Comparison of ENCODE assay signal across 15 cellular contexts in genomic region chr18:57727952-57728807, GRCh38.
DNase-seq lines count a peak whose midpoint lies in the region; ATAC-seq and TF ChIP-seq lines count a peak whose summit lies in the region.
"Had no signal": no experiment of that assay in that cellular context is flagged by ENCODE, and none has a peak within 500 bp of the region (broad histone marks: within the 10 kb centered on the region; RNA-seq: fewer than 3 reads in every experiment).

No MANE protein-coding gene starts in this region.

- DNase-seq in A673 (ENCODE audit: low spot score): peak; percentile 79
- peak; percentile 78 for DNase-seq in M059J (ENCODE audit: low read depth)
- peak; percentile 62 for DNase-seq in epithelial cell of esophagus (ENCODE audit: low read depth)
- no peak for DNase-seq in caudate nucleus (lab: John Stamatoyannopoulos, UW)
- no peak for DNase-seq in G401 (ENCODE audit: low spot score)
- no peak for DNase-seq in amygdala (lab: John Stamatoyannopoulos, UW)
- DNase-seq: activated T-cell treated with anti-CD3 and anti-CD28 coated beads, Interleukin-2, amount 50 U/mL, for 4 hours; CD8-positive, alpha-beta T cell; NCI-H2227 treated with DMSO at 0.1 percent for 48 hours; stimulated activated CD4-positive, alpha-beta T cell treated with anti-CD3 and anti-CD28 coated beads, Interleukin-4, amount 100 ng/mL, for 4 hours; T-helper 17 cell had no signal

- H3K4me1 ChIP-seq in A673 (ENCODE audit: insufficient read depth, low read length, poor library complexity, severe bottlenecking) (peaks cover 16% of the 10 kb centered on the region), mucosa of rectum (ENCODE audit: control insufficient read depth in 2 of 2, insufficient read depth in 2 of 2, low read length in 2 of 2) (peaks cover 3 to 16% of the 10 kb centered on the region in 2 donors)

- H3K27me3 ChIP-seq in A673 (replicated peaks; ENCODE audit: insufficient read depth, low read depth, low read length, poor library complexity) (no peaks in the 10 kb centered on the region), mucosa of rectum (ENCODE audit: control insufficient read depth in 2 of 2, insufficient read depth in 2 of 2, low read length in 2 of 2) (no peaks in the 10 kb centered on the region)

- H3K9me3 ChIP-seq in A673 (ENCODE audit: low read depth, low read length, poor library complexity, severe bottlenecking) (peaks cover 7% of the 10 kb centered on the region), mucosa of rectum (ENCODE audit: control insufficient read depth in 2 of 2, low read length in 2 of 2) (no peaks in the 10 kb centered on the region)

- peaks cover 23% of the 10 kb centered on the region for H3K36me3 ChIP-seq in A673 (ENCODE audit: insufficient read depth, low read length, poor library complexity, severe bottlenecking)
- peaks cover 21 to 24% of the 10 kb centered on the region in 2 donors for H3K36me3 ChIP-seq in mucosa of rectum (ENCODE audit: control insufficient read depth in 2 of 2, insufficient read depth in 2 of 2, low read length in 2 of 2)

- CTCF ChIA-PET in A673 (lab: Charles Lee): no interaction called here

- no peak for ATAC-seq in HG02973 (IDR thresholded peaks at IDR 0.05; ENCODE audit: unreplicated experiment)
- ATAC-seq: activated T-cell treated with anti-CD3 and anti-CD28 coated beads, Interleukin-2, amount 50 U/mL, for 4 hours; CD8-positive, alpha-beta T cell; T-helper 17 cell had no signal

- POLR2A ChIA-PET in A673 (lab: Charles Lee; ENCODE audit: low non-redundant PET): no interaction called here

- intact Hi-C loops in A673 (cut with micrococcal nuclease; ENCODE audit: unreplicated experiment): no loop called here

- H3K27ac ChIP-seq in A673 (ENCODE audit: low read depth, low read length, poor library complexity, severe bottlenecking) (peak overlapping the region; percentile 78), mucosa of rectum (ENCODE audit: low read depth in 2 of 2, low read length in 2 of 2) (peak overlapping the region; percentile 37 to 67), caudate nucleus (ENCODE audit: low read depth, low read length) (no peak overlapping the region)
- H3K27ac ChIP-seq: HL-60 had no signal

- TF ChIP-seq CTCF in A673 (conservative IDR thresholded peaks at IDR 0.05; ENCODE audit: low read depth, low read length) (no peak), epithelial cell of esophagus (IDR thresholded peaks at IDR 0.05; ENCODE audit: insufficient read depth, low read depth, low read length, missing control alignments) (no peak)

- TSS peak; percentile 6 for BruUV-seq in A673 (replicated peaks; lab: Mats Ljungman, UMichigan)

- H3K4me3 ChIP-seq in A673 (ENCODE audit: low read depth, low read length, poor library complexity, severe bottlenecking) (no peak overlapping the region), epithelial cell of esophagus (ENCODE audit: low read length) (no peak overlapping the region), mucosa of rectum (ENCODE audit: low read length in 2 of 2) (no peak overlapping the region)
- H3K4me3 ChIP-seq: mucosa of descending colon had no signal

- in situ Hi-C loops in G401 (cut with HindIII; ENCODE audit: low sequenced_read_pairs): no loop called here

- no peak overlapping the region for H3K9ac ChIP-seq in mucosa of rectum (ENCODE audit: low read depth in 1 of 2, low read length in 2 of 2)

Comparison
In these comparisons a context has a peak if more than half of its experiments do, and no peak if none do; other contexts are left out.
1. DNase-seq: peak in A673 (single experiment), M059J (single experiment) and epithelial cell of esophagus (single experiment); none in caudate nucleus (0 of 61), G401 (single experiment) and amygdala (0 of 56).